In genomic region chr10:71679425-71679824, GRCh38 we compare ENCODE assay signal across 17 cellular contexts. TPM values are rescaled to one million over a fixed set of nuclear protein-coding genes. Genes with fewer than 3 reads are reported as not detected.
A peak's percentile ranks its signal among the peaks of the same experiment; 100 is the strongest.
DNase-seq lines count a peak whose midpoint lies in the region; ATAC-seq and TF ChIP-seq lines count a peak whose summit lies in the region.
"Had no signal": no experiment of that assay in that cellular context is flagged by ENCODE, and none has a peak within 500 bp of the region (broad histone marks: within the 10 kb centered on the region; RNA-seq: fewer than 3 reads in every experiment).

No MANE protein-coding gene starts in this region.

- H3K9ac ChIP-seq in subcutaneous abdominal adipose tissue (ENCODE audit: low read length in 5 of 5) = no peak overlapping the region

- intact Hi-C loops in Right ventricle myocardium inferior (cut with DNase I) (no loop called here), cardiac septum (cut with DNase I) (no loop called here), heart right ventricle (cut with DNase I) (no loop called here)

- no peak for DNase-seq in Right ventricle myocardium inferior (ENCODE audit: missing footprints)
- DNase-seq in cardiac septum (ENCODE audit: low spot score) = no peak
- DNase-seq in heart right ventricle = peak; percentile 51 to 61
- no peak for DNase-seq in lung (ENCODE audit: low spot score)
- DNase-seq in stimulated activated CD4-positive, alpha-beta T cell treated with anti-CD3 and anti-CD28 coated beads, Interleukin-4, amount 100 ng/mL, for 1 hour = no peak
- DNase-seq in activated effector memory CD4-positive, alpha-beta T cell treated with anti-CD3 and anti-CD28 coated beads, Interleukin-2, amount 50 U/mL, for 16 hours = no peak
- DNase-seq in cerebellar cortex (ENCODE audit: low spot score) = no peak
- DNase-seq: 8988T; AML-193; C1 segment of cervical spinal cord; CD4-positive, alpha-beta T cell; DMS79 had no signal

- H3K27ac ChIP-seq in heart right ventricle (peak overlapping the region in 9 of 10 donors; percentile 46 to 86 (median 77)), lung (ENCODE audit: low read depth in 1 of 2, low read length in 1 of 2) (peak overlapping the region; percentile 44 to 69), subcutaneous abdominal adipose tissue (ENCODE audit: low read depth, low read length) (peak overlapping the region; percentile 37)

- no peak overlapping the region for H3K4me3 ChIP-seq in heart right ventricle
- H3K4me3 ChIP-seq in lung = no peak overlapping the region
- H3K4me3 ChIP-seq in subcutaneous abdominal adipose tissue (ENCODE audit: low read depth in 1 of 5, low read length in 5 of 5) = no peak overlapping the region
- H3K4me3 ChIP-seq: GM12878, HAP-1 had no signal

- TF ChIP-seq CTCF in heart right ventricle (IDR thresholded peaks at IDR 0.05) (no peak), lung (IDR thresholded peaks at IDR 0.05; ENCODE audit: control extremely low read depth, extremely low read depth) (no peak)

- no peaks in the 10 kb centered on the region for H3K9me3 ChIP-seq in heart right ventricle
- no peaks in the 10 kb centered on the region for H3K9me3 ChIP-seq in lung (ENCODE audit: control insufficient read depth in 2 of 2, insufficient read depth in 1 of 2, low read length in 1 of 2)
- H3K9me3 ChIP-seq in subcutaneous abdominal adipose tissue (ENCODE audit: control insufficient read depth in 5 of 5, low read length in 5 of 5) = no peaks in the 10 kb centered on the region
- H3K9me3 ChIP-seq: HAP-1 had no signal

- peak; percentile 45 for ATAC-seq in Right ventricle myocardium inferior
- ATAC-seq in heart right ventricle = peak; percentile 74 to 92 (median 88)
- ATAC-seq in lung (ENCODE audit: insufficient read depth, low FRiP score) = no peak
- ATAC-seq: GM12878, HepG2 had no signal

- H3K27me3 ChIP-seq in heart right ventricle (no peaks in the 10 kb centered on the region), lung (ENCODE audit: control insufficient read depth, insufficient read depth) (no peaks in the 10 kb centered on the region), subcutaneous abdominal adipose tissue (ENCODE audit: control insufficient read depth in 5 of 5, insufficient read depth in 4 of 5, low read length in 5 of 5) (no peaks in the 10 kb centered on the region)

- 67 to 69% methylated on average over 9 of the region's 9 CpGs for WGBS in heart right ventricle, 2 donors
- WGBS in lung, 2 donors = 66 to 88% methylated on average over 9 of the region's 9 CpGs

- H3K4me1 ChIP-seq in heart right ventricle (peaks cover 0 to 56% (median 22%) of the 10 kb centered on the region in 9 donors), lung (ENCODE audit: control insufficient read depth in 2 of 2, insufficient read depth in 2 of 2, low read length in 2 of 2) (peaks cover 0 to 14% of the 10 kb centered on the region in 2 donors), subcutaneous abdominal adipose tissue (ENCODE audit: control insufficient read depth in 5 of 5, insufficient read depth in 5 of 5, low read length in 5 of 5) (peaks cover 0 to 56% (median 5%) of the 10 kb centered on the region in 5 donors)
- H3K4me1 ChIP-seq: HAP-1 had no signal

- no peaks in the 10 kb centered on the region for H3K36me3 ChIP-seq in heart right ventricle
- H3K36me3 ChIP-seq in lung (ENCODE audit: control insufficient read depth in 2 of 2, insufficient read depth in 2 of 2, low read length in 2 of 2) = no peaks in the 10 kb centered on the region
- peaks cover 0 to 3% (median 0%) of the 10 kb centered on the region in 5 donors for H3K36me3 ChIP-seq in subcutaneous abdominal adipose tissue (ENCODE audit: control insufficient read depth in 5 of 5, insufficient read depth in 5 of 5, low read length in 5 of 5)
- H3K36me3 ChIP-seq: HAP-1 had no signal

RNA-seq across cellular contexts. Expression of gene C10orf105, which starts 40.2 kb away (rescaled TPM):
- total RNA-seq in Right ventricle myocardium inferior (0.05 TPM), cardiac septum (not detected), heart right ventricle (under 1 TPM in 5 of 10 donors, not detected in 5; 0.05 to 0.16 (median 0.07) TPM), lung (under 1 TPM; 0.14 to 0.58 TPM)
- polyA plus RNA-seq in heart right ventricle (under 1 TPM; 0.03 to 0.15 TPM), lung (under 1 TPM; 0.20 to 0.34 TPM)
- total RNA-seq: G401, HepG2 had no signal
- polyA plus RNA-seq: HepG2 had no signal

Comparison
In these comparisons a context has a peak if more than half of its experiments do, and no peak if none do; other contexts are left out.
1. DNase-seq: peak in heart right ventricle (2 of 2); none in Right ventricle myocardium inferior (single experiment), cardiac septum (single experiment), lung (single experiment), stimulated activated CD4-positive, alpha-beta T cell treated with anti-CD3 and anti-CD28 coated beads, Interleukin-4, amount 100 ng/mL, for 1 hour (single experiment), activated effector memory CD4-positive, alpha-beta T cell treated with anti-CD3 and anti-CD28 coated beads, Interleukin-2, amount 50 U/mL, for 16 hours (single experiment) and cerebellar cortex (single experiment).
2. Peak in every context shown above with its lines, with median percentiles within 50 percentile points of each other: H3K27ac ChIP-seq.